Comparison of ENCODE assay signal across 13 cellular contexts in genomic region chr13:77207943-77208342, GRCh38.
DNase-seq lines count a peak whose midpoint lies in the region; ATAC-seq and TF ChIP-seq lines count a peak whose summit lies in the region.
"Had no signal": no experiment of that assay in that cellular context is flagged by ENCODE, and none has a peak within 500 bp of the region (broad histone marks: within the 10 kb centered on the region; RNA-seq: fewer than 3 reads in every experiment).

No MANE protein-coding gene starts in this region.

- no peak overlapping the region for H2AK5ac ChIP-seq in mesenchymal stem cell (ENCODE audit: low read length, severe bottlenecking)

- no peak overlapping the region for H2AFZ ChIP-seq in mesenchymal stem cell (ENCODE audit: low read depth, low read length)

- H3K36me3 ChIP-seq in CD4-positive, CD25-positive, alpha-beta regulatory T cell (ENCODE audit: control insufficient read depth, insufficient read depth, low read length): peaks cover 55% of the 10 kb centered on the region
- H3K36me3 ChIP-seq in HUES64 (ENCODE audit: insufficient read depth, low read length): peaks cover 25% of the 10 kb centered on the region
- H3K36me3 ChIP-seq in mesenchymal stem cell (ENCODE audit: control insufficient read depth in 1 of 2, insufficient read depth in 2 of 2, low read depth in 1 of 2, low read length in 2 of 2): peaks cover 7 to 53% of the 10 kb centered on the region in 2 experiments
- H3K36me3 ChIP-seq in psoas muscle (ENCODE audit: insufficient read depth in 1 of 2, low read depth in 1 of 2): peaks cover 2 to 78% of the 10 kb centered on the region in 2 donors

- WGBS in HUES64: 68% methylated on average over 1 of the region's 1 CpG
- 17% methylated on average over 1 of the region's 1 CpG for WGBS in mesenchymal stem cell
- WGBS in psoas muscle, 3 donors: 90 to 100% (median 100%) methylated on average over 1 of the region's 1 CpG

- H2BK5ac ChIP-seq in mesenchymal stem cell (ENCODE audit: low read depth, low read length, poor library complexity, severe bottlenecking): no peak overlapping the region

- peaks cover 0 to 6% (median 1%) of the 10 kb centered on the region in 7 donors for H3K9me3 Mint-ChIP-seq in CD4-positive, CD25-positive, alpha-beta regulatory T cell

- H2BK12ac ChIP-seq in mesenchymal stem cell (ENCODE audit: low read length in 2 of 2): no peak overlapping the region

- peak overlapping the region in 2 of 3 donors; percentile 6 to 83 for H3K27ac Mint-ChIP-seq in CD4-positive, CD25-positive, alpha-beta regulatory T cell

- H3K27me3 Mint-ChIP-seq in CD4-positive, CD25-positive, alpha-beta regulatory T cell: no peaks in the 10 kb centered on the region

- no peak overlapping the region for H3K4me3 ChIP-seq in CD4-positive, CD25-positive, alpha-beta regulatory T cell (ENCODE audit: low read depth, low read length)
- H3K4me3 ChIP-seq in HUES64 (ENCODE audit: low read length) (no peak overlapping the region), astrocyte of the spinal cord (ENCODE audit: low read depth, low read length) (no peak overlapping the region), mesenchymal stem cell (ENCODE audit: insufficient read depth in 1 of 2, low read depth in 1 of 2, low read length in 2 of 2) (no peak overlapping the region), psoas muscle (no peak overlapping the region)
- H3K4me3 ChIP-seq: body of pancreas had no signal

- in situ Hi-C loops in astrocyte of the spinal cord (cut with HindIII; ENCODE audit: low sequenced_read_pairs): no loop called here

- H3K27me3 ChIP-seq in CD4-positive, CD25-positive, alpha-beta regulatory T cell (ENCODE audit: control insufficient read depth, insufficient read depth, low read length): no peaks in the 10 kb centered on the region
- H3K27me3 ChIP-seq in HUES64 (ENCODE audit: insufficient read depth, low read length): no peaks in the 10 kb centered on the region
- H3K27me3 ChIP-seq in mesenchymal stem cell (ENCODE audit: control insufficient read depth in 1 of 2, insufficient read depth in 1 of 2, low read length in 2 of 2): no peaks in the 10 kb centered on the region
- no peaks in the 10 kb centered on the region for H3K27me3 ChIP-seq in psoas muscle (ENCODE audit: insufficient read depth in 3 of 3, low read length in 2 of 3)
- H3K27me3 ChIP-seq: body of pancreas had no signal

- H4K91ac ChIP-seq in mesenchymal stem cell (ENCODE audit: low read length): no peak overlapping the region

- intact Hi-C loops in psoas muscle (cut with DNase I): no loop called here

- ATAC-seq in CD4-positive, CD25-positive, alpha-beta regulatory T cell (ENCODE audit: low read depth in 2 of 2): no peak
- ATAC-seq in psoas muscle: no peak
- ATAC-seq: body of pancreas had no signal

- H3K4me2 ChIP-seq in mesenchymal stem cell (ENCODE audit: low read length, poor library complexity, severe bottlenecking): no peak overlapping the region

- H3K4me1 ChIP-seq in CD4-positive, CD25-positive, alpha-beta regulatory T cell (ENCODE audit: control insufficient read depth, insufficient read depth, low read length, poor library complexity, severe bottlenecking): no peaks in the 10 kb centered on the region
- H3K4me1 ChIP-seq in HUES64 (ENCODE audit: insufficient read depth, low read length) (peaks cover 8% of the 10 kb centered on the region), mesenchymal stem cell (ENCODE audit: control insufficient read depth, insufficient read depth, low read depth, low read length) (no peaks in the 10 kb centered on the region), psoas muscle (no peaks in the 10 kb centered on the region)
- H3K4me1 ChIP-seq: body of pancreas had no signal

- H3K36me3 Mint-ChIP-seq in CD4-positive, CD25-positive, alpha-beta regulatory T cell: peaks cover 55% of the 10 kb centered on the region

- peaks cover 9 to 18% (median 12%) of the 10 kb centered on the region in 4 donors for H3K4me1 Mint-ChIP-seq in CD4-positive, CD25-positive, alpha-beta regulatory T cell

- H3K9ac ChIP-seq in HUES64 (ENCODE audit: low read depth, low read length) (no peak overlapping the region), mesenchymal stem cell (ENCODE audit: low read length) (peak overlapping the region; percentile 56)

- H3K9me3 ChIP-seq in CD4-positive, CD25-positive, alpha-beta regulatory T cell (ENCODE audit: control insufficient read depth in 2 of 2, low read length in 2 of 2): no peaks in the 10 kb centered on the region
- H3K9me3 ChIP-seq in HUES64 (ENCODE audit: insufficient read depth, low read depth, low read length) (no peaks in the 10 kb centered on the region), mesenchymal stem cell (ENCODE audit: control insufficient read depth, low read length) (no peaks in the 10 kb centered on the region), psoas muscle (no peaks in the 10 kb centered on the region)
- H3K9me3 ChIP-seq: body of pancreas had no signal

- no peak for TF ChIP-seq CTCF in astrocyte of the spinal cord (IDR thresholded peaks at IDR 0.05; ENCODE audit: low read depth, low read length)
- no peak for TF ChIP-seq CTCF in psoas muscle (IDR thresholded peaks at IDR 0.05)

- no peak overlapping the region for H2BK120ac ChIP-seq in mesenchymal stem cell (ENCODE audit: low read depth, low read length)

- no peak overlapping the region for H3K14ac ChIP-seq in mesenchymal stem cell (ENCODE audit: low read length in 2 of 2)

- H3K4ac ChIP-seq in mesenchymal stem cell (ENCODE audit: low read depth in 1 of 2, low read length in 2 of 2): no peak overlapping the region

- peaks cover 9% of the 10 kb centered on the region for H3K79me1 ChIP-seq in mesenchymal stem cell (replicated peaks; ENCODE audit: low read length, poor library complexity, severe bottlenecking)

- H3K4me3 Mint-ChIP-seq in CD4-positive, CD25-positive, alpha-beta regulatory T cell: no peak overlapping the region
- H3K4me3 Mint-ChIP-seq: neural crest cell had no signal

- no peak overlapping the region for H4K8ac ChIP-seq in mesenchymal stem cell (ENCODE audit: low read length)

- no peak overlapping the region for H3K23ac ChIP-seq in mesenchymal stem cell (ENCODE audit: low read length in 2 of 2)

- H2BK15ac ChIP-seq in mesenchymal stem cell (ENCODE audit: low read depth, poor library complexity, severe bottlenecking): no peak overlapping the region

- no peak overlapping the region for H3K18ac ChIP-seq in mesenchymal stem cell (ENCODE audit: low read depth in 1 of 2, low read length in 2 of 2)

- H3K27ac ChIP-seq in CD4-positive, CD25-positive, alpha-beta regulatory T cell (ENCODE audit: insufficient read depth, low read length, poor library complexity, severe bottlenecking): peak overlapping the region; percentile 19
- H3K27ac ChIP-seq in HUES64 (ENCODE audit: low read depth, low read length): peak overlapping the region; percentile 41; the same call in 1 of the 2 replicates
- peak overlapping the region; percentile 30 for H3K27ac ChIP-seq in mesenchymal stem cell (ENCODE audit: low read length, poor library complexity, severe bottlenecking)
- H3K27ac ChIP-seq in substantia nigra (ENCODE audit: low read depth, low read length, poor library complexity, severe bottlenecking): no peak overlapping the region
- H3K27ac ChIP-seq in psoas muscle: no peak overlapping the region
- H3K27ac ChIP-seq: body of pancreas had no signal

- DNase-seq in CD4-positive, CD25-positive, alpha-beta regulatory T cell: no peak
- DNase-seq in astrocyte of the spinal cord (ENCODE audit: low read depth, low spot score) (peak; percentile 95), mesenchymal stem cell (peak; percentile 69), substantia nigra (lab: John Stamatoyannopoulos, UW) (no peak), NCI-H2196 treated with DMSO at 0.1 percent for 48 hours (lab: John Stamatoyannopoulos, UW; ENCODE audit: unreplicated experiment) (no peak), psoas muscle (no peak), DMS114 treated with DMSO at 0.1 percent for 48 hours (lab: John Stamatoyannopoulos, UW; ENCODE audit: unreplicated experiment) (no peak)
- DNase-seq: body of pancreas, Karpas-422, NCI-H774, T1000 had no signal

Comparison
In these comparisons a context has a peak if more than half of its experiments do, and no peak if none do; other contexts are left out.
1. DNase-seq: peak in astrocyte of the spinal cord (single experiment) and mesenchymal stem cell (single experiment); none in CD4-positive, CD25-positive, alpha-beta regulatory T cell (0 of 3), substantia nigra (0 of 49), NCI-H2196 treated with DMSO at 0.1 percent for 48 hours (single experiment), psoas muscle (0 of 2) and DMS114 treated with DMSO at 0.1 percent for 48 hours (single experiment).
2. H3K27ac ChIP-seq: peak in CD4-positive, CD25-positive, alpha-beta regulatory T cell (single experiment), HUES64 (single experiment) and mesenchymal stem cell (single experiment); none in substantia nigra (single experiment) and psoas muscle (single experiment).